Comparison of ENCODE assay signal across 31 cellular contexts in the genomic region with DNA sequence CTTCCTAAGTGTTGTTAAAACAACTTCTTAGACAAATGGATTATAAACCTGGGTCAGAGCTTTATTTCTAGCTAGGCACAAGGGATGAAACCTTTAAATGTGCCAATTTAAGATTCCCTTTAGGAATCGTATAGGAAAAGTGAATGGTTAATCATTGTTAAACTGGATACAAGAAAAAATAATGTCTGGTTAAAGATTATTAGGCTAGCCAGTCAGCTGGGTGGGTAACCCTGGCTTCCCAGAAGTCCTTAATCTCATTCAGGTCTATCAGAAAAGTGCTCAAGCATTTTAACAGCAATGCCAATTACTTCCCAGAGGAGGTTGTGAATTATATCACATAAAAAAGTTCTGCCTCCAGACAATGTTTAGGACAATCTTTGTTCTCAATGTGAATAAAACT. TPM values are rescaled to one million over a fixed set of nuclear protein-coding genes. Genes with fewer than 3 reads are reported as not detected.
"Had no signal": no experiment of that assay in that cellular context is flagged by ENCODE, and none has a peak within 500 bp of the region (broad histone marks: within the 10 kb centered on the region; RNA-seq: fewer than 3 reads in every experiment).

No MANE protein-coding gene starts in this region.

- DNase-seq: activated CD4-positive, alpha-beta memory T cell treated with anti-CD3 and anti-CD28 coated beads, Interleukin-2, amount 10 ng/mL, durations not matched to agents 7 days and 5 days; activated CD4-positive, alpha-beta T cell treated with anti-CD3 and anti-CD28 coated beads for 1 hour; activated CD4-positive, alpha-beta T cell treated with anti-CD3 and anti-CD28 coated beads, Interleukin-2, amount 10 ng/mL, durations not matched to agents 7 days and 5 days; activated CD8-positive, alpha-beta memory T cell treated with anti-CD3 and anti-CD28 coated beads, Interleukin-2, amount 50 U/mL, for 48 hours; activated gamma-delta T cell treated with Interleukin-2 at 50 U/mL for 16 hours; activated naive CD4-positive, alpha-beta T cell treated with anti-CD3 and anti-CD28 coated beads, Interleukin-2, amount 50 U/mL, for 16 hours; activated T-cell treated with anti-CD3 and anti-CD28 coated beads, Interleukin-2, amount 50 U/mL, for 24 hours; amniotic stem cell; brain microvascular endothelial cell; caudate nucleus; cortex of kidney; foreskin fibroblast; heart left ventricle; left cardiac atrium; midbrain; naive thymus-derived CD4-positive, alpha-beta T cell; nucleus accumbens; right cardiac atrium; spleen; stimulated activated naive CD4-positive, alpha-beta T cell; T-helper 17 cell had no signal

- H3K4me1 ChIP-seq: heart left ventricle, parathyroid adenoma, tibial nerve had no signal

- H3K4me3 ChIP-seq: heart left ventricle, spleen, tibial nerve had no signal

- H3K27me3 ChIP-seq: brain microvascular endothelial cell, heart left ventricle, spleen, tibial nerve had no signal

- ATAC-seq: esophagus mucosa; heart left ventricle; left cardiac atrium; naive thymus-derived CD4-positive, alpha-beta T cell; right cardiac atrium; T-helper 17 cell; WTC11 had no signal

- H3K36me3 ChIP-seq: brain microvascular endothelial cell, heart left ventricle, spleen, tibial nerve had no signal

- H3K9me3 ChIP-seq: heart left ventricle, spleen, tibial nerve had no signal

- FAIRE-seq: astrocyte, endothelial cell of umbilical vein had no signal

- H3K27ac ChIP-seq: brain microvascular endothelial cell, heart left ventricle, parathyroid adenoma, spleen, tibial nerve had no signal

RNA-seq across cellular contexts. Expression of gene NANOGP8, which starts 37.6 kb away (rescaled TPM):
- total RNA-seq: activated CD4-positive, alpha-beta memory T cell treated with anti-CD3 and anti-CD28 coated beads, Interleukin-2, amount 10 ng/mL, durations not matched to agents 7 days and 5 days; activated CD4-positive, alpha-beta T cell treated with anti-CD3 and anti-CD28 coated beads, Interleukin-2, amount 10 ng/mL, durations not matched to agents 7 days and 5 days; astrocyte; chondrocyte; endothelial cell of umbilical vein; left cardiac atrium; naive thymus-derived CD4-positive, alpha-beta T cell; neural crest cell; pulmonary artery endothelial cell; right cardiac atrium; T-helper 17 cell had no signal
- polyA plus RNA-seq: endothelial cell of umbilical vein; naive thymus-derived CD4-positive, alpha-beta T cell; spleen; urinary bladder had no signal
